ENCODE assay signal across 7 cellular contexts in the genomic region with DNA sequence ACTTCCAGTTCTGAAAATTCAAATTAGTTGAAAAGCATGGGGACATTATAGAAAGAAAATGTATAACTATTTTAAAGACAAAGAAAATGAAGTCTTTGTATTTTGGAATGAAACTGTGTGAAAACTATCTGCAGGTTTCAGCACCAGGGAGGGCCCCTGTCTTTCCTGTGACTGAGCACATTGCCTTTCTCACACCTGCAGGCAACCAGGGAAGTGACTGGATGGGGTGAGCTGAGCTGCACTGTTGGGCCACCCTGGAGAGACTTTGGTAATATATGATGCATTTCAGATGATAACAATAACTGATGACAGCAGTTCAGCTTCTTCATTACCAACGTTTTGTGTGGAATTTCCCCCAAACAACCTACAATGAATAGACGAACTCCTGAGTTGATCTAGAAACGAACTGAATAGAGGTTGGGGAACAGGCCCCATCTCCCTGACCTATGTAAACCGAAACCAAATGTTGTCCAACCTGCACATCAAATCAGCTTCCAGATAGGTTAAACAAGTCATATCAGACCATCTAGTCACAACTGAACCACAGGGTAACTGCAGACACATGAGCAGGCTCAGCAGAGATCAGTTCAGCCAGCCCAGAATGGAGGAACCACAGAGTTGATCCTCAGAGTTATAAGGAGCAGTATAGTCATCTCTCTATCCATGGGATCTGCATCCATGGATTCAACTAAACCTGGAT.
A peak's percentile ranks its signal among the peaks of the same experiment; 100 is the strongest.
DNase-seq lines count a peak whose midpoint lies in the region; ATAC-seq, FAIRE-seq and TF ChIP-seq lines count a peak whose summit lies in the region.
"Not testable (repeated sequence)": the region's sequence is repeated elsewhere in the genome, so short reads cannot be mapped to it uniquely, and the experiment has no call there.

No MANE protein-coding gene starts in this region.

- not testable (repeated sequence) for H3K36me3 Mint-ChIP-seq in stimulated activated memory B cell treated with anti-CD40 and anti-IgM and Interleukin-4, amounts not matched to agents 10 μg/mL and 1 μg/mL and 100 μg/mL, for 72 hours

- not testable (repeated sequence) for H3K4me1 Mint-ChIP-seq in stimulated activated memory B cell treated with anti-CD40 and anti-IgM and Interleukin-4, amounts not matched to agents 10 μg/mL and 1 μg/mL and 100 μg/mL, for 72 hours

- H3K27ac Mint-ChIP-seq in stimulated activated memory B cell treated with anti-CD40 and anti-IgM and Interleukin-4, amounts not matched to agents 10 μg/mL and 1 μg/mL and 100 μg/mL, for 72 hours, result not testable (repeated sequence)

- TF ChIP-seq POLR2A in GM12891 (IDR thresholded peaks at IDR 0.05; ENCODE audit: low read depth, low read length), result not testable (repeated sequence)

- FAIRE-seq in GM12891 (lab: Jason Lieb, UNC) (peak; percentile 61), HTR-8/SVneo (lab: Jason Lieb, UNC) (peak; percentile 74)

- not testable (repeated sequence) for H3K4me3 Mint-ChIP-seq in stimulated activated memory B cell treated with anti-CD40 and anti-IgM and Interleukin-4, amounts not matched to agents 10 μg/mL and 1 μg/mL and 100 μg/mL, for 72 hours

- H3K27me3 Mint-ChIP-seq in stimulated activated memory B cell treated with anti-CD40 and anti-IgM and Interleukin-4, amounts not matched to agents 10 μg/mL and 1 μg/mL and 100 μg/mL, for 72 hours, result not testable (repeated sequence)

- H3K9me3 Mint-ChIP-seq in stimulated activated memory B cell treated with anti-CD40 and anti-IgM and Interleukin-4, amounts not matched to agents 10 μg/mL and 1 μg/mL and 100 μg/mL, for 72 hours, result not testable (repeated sequence)

- ATAC-seq in GM18858 (IDR thresholded peaks at IDR 0.05; ENCODE audit: unreplicated experiment) (peak; percentile 66), GM19463 (IDR thresholded peaks at IDR 0.05; ENCODE audit: unreplicated experiment) (peak; percentile 76), HG02678 (IDR thresholded peaks at IDR 0.05; ENCODE audit: unreplicated experiment) (peak; percentile 48), HG02870 (IDR thresholded peaks at IDR 0.05; ENCODE audit: unreplicated experiment) (peak; percentile 87)
- peak; percentile 53 for ATAC-seq in stimulated activated memory B cell treated with anti-CD40 and anti-IgM and Interleukin-4, amounts not matched to agents 10 μg/mL and 1 μg/mL and 100 μg/mL, for 72 hours

- not testable (repeated sequence) for DNase-seq in GM12891 (ENCODE audit: insufficient read length, low spot score); HTR-8/SVneo (ENCODE audit: insufficient read length, low spot score)
